Comparison of ENCODE assay signal across 27 cellular contexts in the genomic region with DNA sequence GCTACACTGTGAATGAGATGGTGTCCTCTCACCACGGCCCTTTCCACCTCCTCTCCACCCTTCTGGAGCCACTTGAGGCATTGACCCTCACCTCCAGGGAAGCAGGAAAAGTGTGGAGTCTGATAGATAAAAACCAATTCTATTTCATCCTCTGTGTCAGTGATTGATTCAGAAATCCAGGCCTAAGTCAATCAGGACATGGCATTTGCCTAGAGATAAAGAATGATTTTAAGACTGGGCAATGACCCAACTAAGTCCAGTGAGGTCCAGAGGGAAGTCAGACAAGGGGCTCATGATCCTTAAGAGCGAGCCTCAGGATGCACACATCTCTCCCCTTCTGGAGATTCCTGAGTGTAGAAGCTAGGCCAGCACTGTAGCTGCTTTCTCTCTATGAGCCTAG.
"Had no signal": no experiment of that assay in that cellular context is flagged by ENCODE, and none has a peak within 500 bp of the region (broad histone marks: within the 10 kb centered on the region; RNA-seq: fewer than 3 reads in every experiment).

No MANE protein-coding gene starts in this region.

- H3K36me3 ChIP-seq: colonic mucosa, esophagus squamous epithelium, gastroesophageal sphincter had no signal

- H3K27ac Mint-ChIP-seq: activated CD8-positive, alpha-beta T cell treated with anti-CD3 and anti-CD28 coated beads for 36 hours; activated naive CD8-positive, alpha-beta T cell; activated T-helper 17 cell treated with anti-CD3 and anti-CD28 coated beads, Interleukin-2, amount 50 U/mL, for 72 hours; T-cell; T-helper 1 cell treated with Interleukin-12 subunit alpha and Interleukin-12 subunit beta and Interleukin-4 antibody, amounts not matched to agents 30 μg/mL and 1 μg/mL, for 36 hours; WTC11 had no signal

- H3K27me3 ChIP-seq: body of pancreas, colonic mucosa, esophagus squamous epithelium, gastroesophageal sphincter had no signal

- H3K4me3 Mint-ChIP-seq: activated CD8-positive, alpha-beta T cell treated with anti-CD3 and anti-CD28 coated beads for 36 hours; activated naive CD8-positive, alpha-beta T cell; activated T-cell treated with anti-CD3 and anti-CD28 coated beads, Interleukin-2, amount 50 U/mL, for 4 hours; activated T-helper 17 cell treated with anti-CD3 and anti-CD28 coated beads, Interleukin-2, amount 50 U/mL, for 72 hours; T-cell; T-helper 1 cell treated with Interleukin-12 subunit alpha and Interleukin-12 subunit beta and Interleukin-4 antibody, amounts not matched to agents 30 μg/mL and 1 μg/mL, for 36 hours; WTC11 had no signal

- H3K9me3 ChIP-seq: body of pancreas, colonic mucosa, esophagus squamous epithelium, gastroesophageal sphincter had no signal

- DNase-seq: activated CD4-positive, alpha-beta T cell treated with anti-CD3 and anti-CD28 coated beads for 1 hour; activated CD4-positive, alpha-beta T cell treated with anti-CD3 and anti-CD28 coated beads for 48 hours; activated CD4-positive, alpha-beta T cell treated with anti-CD3 and anti-CD28 coated beads, Interleukin-2, amount 50 U/mL, for 1 hour; activated CD4-positive, alpha-beta T cell treated with anti-CD3 and anti-CD28 coated beads, Interleukin-2, amount 50 U/mL, for 48 hours; activated CD8-positive, alpha-beta memory T cell treated with anti-CD3 and anti-CD28 coated beads for 24 hours; activated CD8-positive, alpha-beta T cell treated with anti-CD3 and anti-CD28 coated beads for 36 hours; activated effector memory CD4-positive, alpha-beta T cell treated with Interleukin-2 at 50 U/mL for 16 hours; activated gamma-delta T cell treated with Interleukin-2 at 50 U/mL for 16 hours; activated naive CD4-positive, alpha-beta T cell treated with anti-CD3 and anti-CD28 coated beads, Interleukin-2, amount 50 U/mL, for 16 hours; activated naive CD4-positive, alpha-beta T cell treated with Interleukin-2 at 50 U/mL for 16 hours; activated T-cell treated with anti-CD3 and anti-CD28 coated beads, Interleukin-2, amount 50 U/mL, for 4 hours; body of pancreas; central memory CD4-positive, alpha-beta T cell; colonic mucosa; effector CD8-positive, alpha-beta T cell; esophagus squamous epithelium; foreskin melanocyte; T-cell; T-helper 9 cell had no signal

- H3K36me3 Mint-ChIP-seq: activated naive CD8-positive, alpha-beta T cell; T-cell; WTC11 had no signal

- H3K27ac ChIP-seq: body of pancreas, colonic mucosa, epithelial cell of prostate, esophagus squamous epithelium, gastroesophageal sphincter, VCaP had no signal

- ATAC-seq: activated CD8-positive, alpha-beta T cell treated with anti-CD3 and anti-CD28 coated beads for 36 hours; activated T-cell treated with anti-CD3 and anti-CD28 coated beads, Interleukin-2, amount 50 U/mL, for 4 hours; activated T-helper 17 cell treated with anti-CD3 and anti-CD28 coated beads, Interleukin-2, amount 50 U/mL, for 72 hours; gastroesophageal sphincter; T-cell had no signal

- H3K4me1 Mint-ChIP-seq: activated T-helper 17 cell treated with anti-CD3 and anti-CD28 coated beads, Interleukin-2, amount 50 U/mL, for 72 hours had no signal

- H3K4me3 ChIP-seq: body of pancreas, colonic mucosa, esophagus squamous epithelium, gastroesophageal sphincter had no signal

- H3K9me3 Mint-ChIP-seq: activated T-cell treated with anti-CD3 and anti-CD28 coated beads, Interleukin-2, amount 50 U/mL, for 4 hours; activated T-helper 17 cell treated with anti-CD3 and anti-CD28 coated beads, Interleukin-2, amount 50 U/mL, for 72 hours; T-cell; T-helper 1 cell treated with Interleukin-12 subunit alpha and Interleukin-12 subunit beta and Interleukin-4 antibody, amounts not matched to agents 30 μg/mL and 1 μg/mL, for 36 hours; WTC11 had no signal

- FAIRE-seq: endometrium had no signal

- H3K4me1 ChIP-seq: colonic mucosa had no signal
